In the genomic region with DNA sequence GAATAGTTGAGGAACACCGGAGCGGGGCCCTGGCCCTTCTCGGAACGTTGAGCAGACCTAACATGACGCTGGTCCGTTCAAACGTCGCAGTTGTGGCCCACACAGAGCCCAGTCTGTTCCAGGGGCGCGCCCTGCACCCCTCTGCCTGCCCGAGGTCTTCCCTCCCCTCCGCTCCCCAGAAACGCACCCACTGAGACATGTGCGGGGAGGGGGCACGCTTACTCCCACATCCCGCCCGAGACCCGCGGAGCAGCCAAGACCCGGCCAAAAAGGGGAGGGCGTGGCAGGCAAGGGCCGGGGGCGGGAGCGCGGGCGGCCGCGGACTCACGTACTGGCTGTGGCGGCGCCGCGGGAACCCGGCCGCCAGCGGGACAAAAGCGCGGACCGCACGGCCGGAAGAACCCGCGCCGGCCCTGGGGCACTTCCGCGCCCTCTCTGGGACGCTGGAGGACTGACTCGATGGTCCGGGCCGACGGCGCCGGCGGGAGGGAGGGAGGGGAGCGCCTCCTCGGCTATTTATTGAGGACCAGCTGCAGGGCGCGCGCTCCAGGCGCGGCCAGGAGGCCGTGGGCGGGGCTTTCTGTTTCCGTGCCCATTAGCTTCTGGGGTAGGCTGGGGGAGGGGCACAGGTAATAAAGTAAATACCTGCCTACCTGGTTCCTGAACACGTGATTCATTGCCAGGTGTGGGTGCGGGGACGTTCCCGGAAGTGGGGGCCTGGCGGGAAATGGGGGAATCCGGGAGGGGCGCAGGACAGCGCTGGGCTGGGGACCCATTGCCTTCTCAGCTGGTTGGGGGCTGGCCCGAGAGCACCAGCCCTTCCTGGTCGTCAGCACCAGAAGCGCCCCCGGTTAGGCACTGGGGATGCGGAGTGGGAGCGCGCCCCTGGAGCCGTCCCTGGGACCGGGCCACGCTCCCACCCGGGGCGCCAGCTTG, we compare ENCODE assay signal across 8 cellular contexts. TPM values are rescaled to one million over a fixed set of nuclear protein-coding genes. Genes with fewer than 3 reads are reported as not detected.
DNase-seq lines count a peak whose midpoint lies in the region; ATAC-seq, FAIRE-seq and TF ChIP-seq lines count a peak whose summit lies in the region.

A gene (minus strand): TSS at position 390 of the 936 bp plus-strand sequence. CDS start 57 bp downstream, at position 333.

- H3K36me3 ChIP-seq in keratinocyte (ENCODE audit: control insufficient read depth in 2 of 2, extremely low read depth in 1 of 2, insufficient read depth in 2 of 2, low read length in 2 of 2), result peaks cover 2 to 9% of the 10 kb centered on the region in 2 experiments

- no peaks in the 10 kb centered on the region for H3K9me3 ChIP-seq in keratinocyte (ENCODE audit: control insufficient read depth, low read depth, low read length)

- peak within 1 kb of the TSS; percentile 87 for H3K27ac ChIP-seq in keratinocyte (ENCODE audit: control insufficient read depth, insufficient read depth, low read length)

- no peaks in the 10 kb centered on the region for H3K27me3 ChIP-seq in keratinocyte (ENCODE audit: control insufficient read depth, extremely low read depth, insufficient read depth, low read length)

- peak within 1 kb of the TSS; percentile 87 for H3K4me2 ChIP-seq in keratinocyte (ENCODE audit: control insufficient read depth, extremely low read depth, insufficient read depth, low read depth, low read length)

- H3K4me1 ChIP-seq in keratinocyte (ENCODE audit: control insufficient read depth, extremely low read depth, insufficient read depth, low read length), result peaks cover 5% of the 10 kb centered on the region

- DNase-seq in AG09319 (ENCODE audit: extremely low read depth, low read depth) (peak; percentile 69), NCI-H345 (lab: John Stamatoyannopoulos, UW) (peak; percentile 96), keratinocyte (ENCODE audit: low read depth, low spot score) (peak; percentile 53)
- DNase-seq in activated CD4-positive, CD25-positive, alpha-beta regulatory T cell treated with anti-CD3 and anti-CD28 coated beads, Interleukin-2, amount 50 U/mL, for 16 hours (ENCODE audit: low read depth, low spot score), result peak; percentile 70
- peak; percentile 80 for DNase-seq in central memory CD4-positive, alpha-beta T cell
- DNase-seq in stimulated activated CD4-positive, alpha-beta T cell treated with anti-CD3 and anti-CD28 coated beads, Interleukin-12 subunit alpha, Interleukin-12 subunit beta, amount 100 ng/mL, for 48 hours (ENCODE audit: low read depth in 2 of 3, low spot score in 1 of 3), result peak; percentile 73 to 81 (median 76)

- dilution Hi-C loops in keratinocyte (cut with MboI; ENCODE audit: extremely low pct_ligation_motif_present, low sequenced_read_pairs), result no loop called here

- H2AFZ ChIP-seq in keratinocyte (ENCODE audit: control insufficient read depth, low read length), result peak within 1 kb of the TSS; percentile 89

- peaks cover 16% of the 10 kb centered on the region for H3K79me2 ChIP-seq in keratinocyte (ENCODE audit: control insufficient read depth, insufficient read depth, low read length)

- no peaks in the 10 kb centered on the region for H3K9me1 ChIP-seq in keratinocyte (ENCODE audit: control insufficient read depth, extremely low read depth, insufficient read depth, low read length)

- ATAC-seq in GM19025 (IDR thresholded peaks at IDR 0.05; ENCODE audit: low read depth, unreplicated experiment), result peak; percentile 90
- peak; percentile 85 for ATAC-seq in HG03280 (IDR thresholded peaks at IDR 0.05; ENCODE audit: unreplicated experiment)

- H3K9ac ChIP-seq in keratinocyte (ENCODE audit: control insufficient read depth, extremely low read depth, insufficient read depth, low read length), result peak within 1 kb of the TSS; percentile 90

- no peak; the same call in 1 of the 2 replicates for TF ChIP-seq CTCF in AG09319 (IDR thresholded peaks at IDR 0.05; ENCODE audit: low read depth, low read length)
- TF ChIP-seq CTCF in keratinocyte (optimal IDR thresholded peaks at IDR 0.05 in 1 of 3, IDR thresholded peaks at IDR 0.05 in 1 of 3, conservative IDR thresholded peaks at IDR 0.05 in 1 of 3; ENCODE audit: extremely low read depth in 1 of 3, insufficient read depth in 2 of 3, low read length in 3 of 3), result no peak

- H3K4me3 ChIP-seq in keratinocyte (ENCODE audit: control insufficient read depth in 2 of 3, extremely low read depth in 1 of 3, insufficient read depth in 2 of 3, low read depth in 1 of 3, low read length in 3 of 3), result peak within 1 kb of the TSS; percentile 88 to 94 (median 92)

- FAIRE-seq in keratinocyte (lab: Jason Lieb, UNC), result no peak

- H4K20me1 ChIP-seq in keratinocyte (ENCODE audit: control insufficient read depth, extremely low read depth, insufficient read depth, low read length), result no peaks in the 10 kb centered on the region

RNA-seq across cellular contexts. Expression of the gene that starts here (rescaled TPM):
- 8.4 to 21.5 TPM (median 13.9 TPM) in 3 replicates for polyA plus RNA-seq in keratinocyte
- polyA plus RNA-seq in keratinocyte (2011; ENCODE audit: low read depth), result 11.3 TPM
- 8.0 and 13.2 TPM in 2 replicates for polyA plus RNA-seq in keratinocyte (2011; cell fraction: cytosol; rRNA removed)
- 30.7 and 42.5 TPM in 2 replicates for polyA plus RNA-seq in keratinocyte (2011; cell fraction: nucleus; rRNA removed)
- 9.7 and 12.8 TPM in 2 replicates for polyA plus RNA-seq in keratinocyte (2012; ENCODE audit: low replicate concordance)
- 1.3 to 12.1 TPM (median 6.8 TPM) in 3 replicates for polyA minus RNA-seq in keratinocyte
- polyA minus RNA-seq in keratinocyte (2011; cell fraction: cytosol; rRNA and poly(A)+ RNA removed), result 8.2 TPM
- 9.3 and 18.0 TPM in 2 replicates for polyA minus RNA-seq in keratinocyte (2011; cell fraction: nucleus; rRNA and poly(A)+ RNA removed)

Comparison
In these comparisons a context has a peak if more than half of its experiments do, and no peak if none do; other contexts are left out.
1. Peak in every context shown above with its lines: DNase-seq, ATAC-seq, H3K4me3 ChIP-seq and H3K27ac ChIP-seq.